ENCODE assay signal across 3 cellular contexts in the genomic region with DNA sequence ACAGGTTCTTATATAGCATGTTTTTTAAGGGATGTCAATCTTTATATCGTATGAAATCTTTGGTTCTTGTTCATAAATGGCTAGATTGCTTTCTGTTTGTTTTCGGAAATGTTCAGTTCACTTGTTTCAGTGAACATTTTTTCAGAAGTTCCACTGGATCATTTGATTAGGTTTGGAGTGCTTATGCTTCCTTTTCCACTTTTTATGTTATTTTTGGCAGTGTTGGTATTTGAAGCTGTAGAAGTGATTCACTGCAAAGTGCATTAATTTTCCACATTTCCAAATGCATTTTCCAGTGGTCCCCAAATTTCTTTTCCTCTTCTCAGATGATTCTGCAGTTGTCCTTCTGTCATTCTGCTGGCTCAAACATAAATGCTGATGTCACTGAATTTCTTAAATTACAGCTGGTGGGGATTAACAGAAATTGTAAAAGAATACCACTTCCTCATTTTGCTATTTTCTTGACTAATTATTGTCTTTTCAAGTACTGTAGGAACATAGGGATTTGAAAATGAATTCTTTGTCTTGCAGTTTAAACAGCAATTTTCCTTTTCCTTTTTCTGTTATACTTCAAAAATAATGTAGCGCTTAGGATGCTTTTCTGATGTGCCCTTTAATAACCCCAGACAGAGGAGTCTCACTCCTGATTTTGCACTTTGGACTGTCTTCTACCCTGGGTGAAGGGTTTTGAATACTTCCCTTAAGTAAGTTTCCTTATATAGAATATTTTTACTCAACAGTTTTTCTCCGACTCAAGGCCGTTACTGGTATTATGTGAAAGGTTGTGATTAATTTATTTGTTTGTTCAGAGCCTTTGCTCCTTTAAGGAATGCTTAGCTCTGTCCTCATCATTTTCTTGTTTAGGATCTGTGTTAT.
TF ChIP-seq lines count a peak whose summit lies in the region.

No MANE protein-coding gene starts in this region.

TF ChIP-seq in SK-N-SH treated with all-trans-retinoic acid at 6 μM for 48 hours, 23 proteins besides CTCF, POLR2A, EP300 and RAD21 (continued from another document):
- TF ChIP-seq ISL1 (CRISPR knock-in tag; IDR thresholded peaks at IDR 0.05) = peak; percentile 17; the same call in 1 of the 2 replicates

TF ChIP-seq in SK-N-SH, 30 proteins besides CTCF, POLR2A, EP300 and RAD21:
- TF ChIP-seq ZBTB33 (IDR thresholded peaks at IDR 0.05; ENCODE audit: borderline replicate concordance, low read depth) (no peak), GATA2 (CRISPR knock-in tag; IDR thresholded peaks at IDR 0.05) (no peak), EZH2phosphoT487 (IDR thresholded peaks at IDR 0.05; ENCODE audit: borderline replicate concordance, low read depth) (no peak), SMC3 (IDR thresholded peaks at IDR 0.05; ENCODE audit: low read depth, low read length) (no peak), SIN3A (IDR thresholded peaks at IDR 0.05; ENCODE audit: borderline replicate concordance, low read depth, low read length) (no peak), NFIC (IDR thresholded peaks at IDR 0.05; ENCODE audit: borderline replicate concordance) (no peak), CHD2 (IDR thresholded peaks at IDR 0.05; ENCODE audit: low read length, partially characterized antibody) (no peak), TCF12 (IDR thresholded peaks at IDR 0.05) (no peak), USF2 (IDR thresholded peaks at IDR 0.05; ENCODE audit: borderline replicate concordance, low read depth, low read length) (no peak), MXI1 (IDR thresholded peaks at IDR 0.05; ENCODE audit: low read depth, low read length) (no peak), PBX3 (IDR thresholded peaks at IDR 0.05) (no peak), GABPA (IDR thresholded peaks at IDR 0.05; ENCODE audit: low read depth) (no peak), FOXM1 (IDR thresholded peaks at IDR 0.05; ENCODE audit: low read depth) (no peak), NRF1 (IDR thresholded peaks at IDR 0.05; ENCODE audit: low read depth, low read length) (no peak), JUND (IDR thresholded peaks at IDR 0.05) (no peak), RFX5 (IDR thresholded peaks at IDR 0.05; ENCODE audit: low read length) (no peak)
- TF ChIP-seq, protein P1, sequence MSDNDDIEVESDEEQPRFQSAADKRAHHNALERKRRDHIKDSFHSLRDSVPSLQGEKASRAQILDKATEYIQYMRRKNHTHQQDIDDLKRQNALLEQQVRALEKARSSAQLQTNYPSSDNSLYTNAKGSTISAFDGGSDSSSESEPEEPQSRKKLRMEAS (IDR thresholded peaks at IDR 0.05; ENCODE audit: low read depth) = no peak
TF ChIP-seq in SK-N-SH: peak in this region for 0.

TF ChIP-seq in HepG2, 621 proteins besides CTCF, POLR2A, EP300 and RAD21 (continued from another document):
- TF ChIP-seq, protein P2, sequence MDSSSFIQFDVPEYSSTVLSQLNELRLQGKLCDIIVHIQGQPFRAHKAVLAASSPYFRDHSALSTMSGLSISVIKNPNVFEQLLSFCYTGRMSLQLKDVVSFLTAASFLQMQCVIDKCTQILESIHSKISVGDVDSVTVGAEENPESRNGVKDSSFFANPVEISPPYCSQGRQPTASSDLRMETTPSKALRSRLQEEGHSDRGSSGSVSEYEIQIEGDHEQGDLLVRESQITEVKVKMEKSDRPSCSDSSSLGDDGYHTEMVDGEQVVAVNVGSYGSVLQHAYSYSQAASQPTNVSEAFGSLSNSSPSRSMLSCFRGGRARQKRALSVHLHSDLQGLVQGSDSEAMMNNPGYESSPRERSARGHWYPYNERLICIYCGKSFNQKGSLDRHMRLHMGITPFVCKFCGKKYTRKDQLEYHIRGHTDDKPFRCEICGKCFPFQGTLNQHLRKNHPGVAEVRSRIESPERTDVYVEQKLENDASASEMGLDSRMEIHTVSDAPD (CRISPR knock-in tag; IDR thresholded peaks at IDR 0.05) = no peak
- no peak for TF ChIP-seq ZNF562 (CRISPR knock-in tag; IDR thresholded peaks at IDR 0.05; ENCODE audit: borderline replicate concordance)
- no peak for TF ChIP-seq CHD2 (IDR thresholded peaks at IDR 0.05; ENCODE audit: low read depth, low read length)
- TF ChIP-seq, protein P3, sequence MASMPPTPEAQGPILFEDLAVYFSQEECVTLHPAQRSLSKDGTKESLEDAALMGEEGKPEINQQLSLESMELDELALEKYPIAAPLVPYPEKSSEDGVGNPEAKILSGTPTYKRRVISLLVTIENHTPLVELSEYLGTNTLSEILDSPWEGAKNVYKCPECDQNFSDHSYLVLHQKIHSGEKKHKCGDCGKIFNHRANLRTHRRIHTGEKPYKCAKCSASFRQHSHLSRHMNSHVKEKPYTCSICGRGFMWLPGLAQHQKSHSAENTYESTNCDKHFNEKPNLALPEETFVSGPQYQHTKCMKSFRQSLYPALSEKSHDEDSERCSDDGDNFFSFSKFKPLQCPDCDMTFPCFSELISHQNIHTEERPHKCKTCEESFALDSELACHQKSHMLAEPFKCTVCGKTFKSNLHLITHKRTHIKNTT (CRISPR knock-in tag; IDR thresholded peaks at IDR 0.05) = no peak
- TF ChIP-seq ZNF510 (CRISPR knock-in tag; IDR thresholded peaks at IDR 0.05; ENCODE audit: low read depth) = no peak
- TF ChIP-seq ZNF768 (CRISPR knock-in tag; IDR thresholded peaks at IDR 0.05) = no peak
- TF ChIP-seq ZNF841 (CRISPR knock-in tag; IDR thresholded peaks at IDR 0.05; ENCODE audit: borderline replicate concordance) = no peak
- TF ChIP-seq, protein P4, sequence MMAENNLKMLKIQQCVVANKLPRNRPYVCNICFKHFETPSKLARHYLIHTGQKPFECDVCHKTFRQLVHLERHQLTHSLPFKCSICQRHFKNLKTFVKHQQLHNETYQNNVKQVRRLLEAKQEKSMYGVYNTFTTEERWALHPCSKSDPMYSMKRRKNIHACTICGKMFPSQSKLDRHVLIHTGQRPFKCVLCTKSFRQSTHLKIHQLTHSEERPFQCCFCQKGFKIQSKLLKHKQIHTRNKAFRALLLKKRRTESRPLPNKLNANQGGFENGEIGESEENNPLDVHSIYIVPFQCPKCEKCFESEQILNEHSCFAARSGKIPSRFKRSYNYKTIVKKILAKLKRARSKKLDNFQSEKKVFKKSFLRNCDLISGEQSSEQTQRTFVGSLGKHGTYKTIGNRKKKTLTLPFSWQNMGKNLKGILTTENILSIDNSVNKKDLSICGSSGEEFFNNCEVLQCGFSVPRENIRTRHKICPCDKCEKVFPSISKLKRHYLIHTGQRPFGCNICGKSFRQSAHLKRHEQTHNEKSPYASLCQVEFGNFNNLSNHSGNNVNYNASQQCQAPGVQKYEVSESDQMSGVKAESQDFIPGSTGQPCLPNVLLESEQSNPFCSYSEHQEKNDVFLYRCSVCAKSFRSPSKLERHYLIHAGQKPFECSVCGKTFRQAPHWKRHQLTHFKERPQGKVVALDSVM (CRISPR knock-in tag; IDR thresholded peaks at IDR 0.05) = no peak
- TF ChIP-seq MAFF (IDR thresholded peaks at IDR 0.05; ENCODE audit: low read depth, low read length) = 0 out of 2 replicates have a peak, but pooled peaks have one; percentile 8
- peak; percentile 4 to 48; a peak in 1 of 4 replicates for TF ChIP-seq MAFK (conservative IDR thresholded peaks at IDR 0.05 in 1 of 2, IDR thresholded peaks at IDR 0.05 in 1 of 2; ENCODE audit: low read length in 2 of 2)
